Comparison of ENCODE assay signal across 19 cellular contexts in the genomic region with DNA sequence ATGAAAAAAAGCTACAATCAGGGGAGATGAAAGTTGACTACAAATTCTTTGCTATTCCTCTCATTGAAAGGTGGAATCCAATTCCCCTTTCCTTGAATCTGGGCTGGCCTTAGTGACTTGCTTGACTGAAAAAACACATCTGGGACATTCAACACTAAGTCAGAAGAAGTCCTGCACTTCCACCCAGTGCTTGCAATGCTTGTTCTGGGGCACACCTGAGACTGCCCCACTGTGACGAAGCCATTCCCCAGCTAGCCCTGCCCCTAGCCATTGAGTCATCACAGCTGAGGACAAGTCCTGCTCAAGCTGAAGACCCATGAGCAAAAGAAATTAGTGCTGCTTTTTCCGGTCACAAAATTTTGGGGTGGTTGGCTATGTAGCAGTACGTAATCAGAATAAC. TPM values are rescaled to one million over a fixed set of nuclear protein-coding genes. Genes with fewer than 3 reads are reported as not detected.
"Had no signal": no experiment of that assay in that cellular context is flagged by ENCODE, and none has a peak within 500 bp of the region (broad histone marks: within the 10 kb centered on the region; RNA-seq: fewer than 3 reads in every experiment).

No MANE protein-coding gene starts in this region.

- ATAC-seq: effector memory CD8-positive, alpha-beta T cell; heart left ventricle; left ventricle myocardium superior; mucosa of descending colon had no signal

- H3K36me3 ChIP-seq: heart left ventricle, thoracic aorta had no signal

- H3K9me3 ChIP-seq: heart left ventricle, mucosa of descending colon, thoracic aorta had no signal

- H3K4me3 ChIP-seq: heart left ventricle, mucosa of descending colon, thoracic aorta had no signal

- DNase-seq: activated CD4-positive, alpha-beta memory T cell treated with anti-CD3 and anti-CD28 coated beads for 36 hours; activated CD4-positive, alpha-beta T cell treated with anti-CD3 and anti-CD28 coated beads for 48 hours; activated gamma-delta T cell treated with Interleukin-2 at 50 U/mL for 16 hours; activated T-cell treated with anti-CD3 and anti-CD28 coated beads for 4 hours; anterior cingulate cortex; caudate nucleus; effector memory CD8-positive, alpha-beta T cell; heart left ventricle; left ventricle myocardium superior; mesenchymal stem cell; mucosa of descending colon; naive B cell; nucleus accumbens; stimulated activated CD4-positive, alpha-beta T cell treated with anti-CD3 and anti-CD28 coated beads, Interleukin-2, amount 100 ng/mL, for 48 hours; stimulated activated naive CD4-positive, alpha-beta T cell had no signal

- H3K27ac ChIP-seq: heart left ventricle, thoracic aorta had no signal

RNA-seq across cellular contexts. Expression of gene GRID1, which starts 19.2 kb away (rescaled TPM):
- total RNA-seq: activated CD4-positive, alpha-beta memory T cell treated with anti-CD3 and anti-CD28 coated beads for 36 hours; endothelial cell of umbilical vein; fibroblast of villous mesenchyme; T-helper 2 cell treated with Interferon-gamma antibody and Interleukin-4, amounts not matched to agents 100 ng/mL and 5 ng/mL, for 36 hours had no signal
- polyA plus RNA-seq: endothelial cell of umbilical vein had no signal
